Comparison of ENCODE assay signal across 21 cellular contexts in the genomic region with DNA sequence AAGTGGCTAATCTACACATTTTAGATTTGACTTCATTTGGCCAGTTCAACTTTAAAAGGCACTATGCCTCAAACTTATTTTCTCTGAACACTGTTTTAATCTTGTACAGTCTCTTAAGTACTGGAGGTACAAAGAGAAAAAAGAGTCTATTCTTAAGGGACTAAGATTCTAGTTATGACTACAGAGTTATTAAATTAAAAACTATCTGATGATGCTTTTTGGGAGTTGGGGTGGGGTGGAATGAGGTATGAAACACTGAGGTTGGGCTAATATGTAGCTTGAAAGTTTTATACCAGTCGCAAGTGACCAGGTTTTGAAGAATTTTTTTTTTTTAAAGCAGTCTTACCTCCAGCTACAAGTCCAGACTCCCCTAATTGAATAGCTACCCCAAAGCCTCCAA.
"Had no signal": no experiment of that assay in that cellular context is flagged by ENCODE, and none has a peak within 500 bp of the region (broad histone marks: within the 10 kb centered on the region; RNA-seq: fewer than 3 reads in every experiment).

No MANE protein-coding gene starts in this region.

- H3K36me3 Mint-ChIP-seq: mesothelial cell of epicardium, natural killer cell had no signal

- H3K27ac ChIP-seq: esophagus squamous epithelium, gastroesophageal sphincter, left ventricle myocardium inferior, lower lobe of right lung, neural progenitor cell, ovary, right atrium auricular region, sigmoid colon, skin epidermis, suprapubic skin, thyroid gland, upper lobe of left lung, uterus had no signal

- H3K4me3 Mint-ChIP-seq: memory B cell, mesothelial cell of epicardium, natural killer cell, neural progenitor cell had no signal

- ATAC-seq: gastroesophageal sphincter; left cardiac atrium; lower lobe of right lung; natural killer cell; stimulated activated naive CD8-positive, alpha-beta T cell treated with anti-CD3 and anti-CD28 coated beads, Interleukin-15, Interleukin-2, amounts not matched to agents 100 U/mL and 50 U/mL, for 24 hours had no signal

- H3K4me1 Mint-ChIP-seq: mesothelial cell of epicardium, neural progenitor cell had no signal

- H3K9me3 Mint-ChIP-seq: memory B cell, natural killer cell, neural progenitor cell had no signal

- H3K27ac Mint-ChIP-seq: memory B cell, mesothelial cell of epicardium, natural killer cell, neural progenitor cell had no signal

- DNase-seq: esophagus squamous epithelium; foreskin fibroblast; kidney; left cardiac atrium; left ventricle myocardium inferior; lower lobe of right lung; natural killer cell; nucleus accumbens; ovary; sigmoid colon; stimulated activated naive CD8-positive, alpha-beta T cell treated with anti-CD3 and anti-CD28 coated beads, Interleukin-15, Interleukin-2, amounts not matched to agents 100 U/mL and 50 U/mL, for 24 hours; thyroid gland; upper lobe of left lung; uterus had no signal

- H3K27me3 ChIP-seq: esophagus squamous epithelium, gastroesophageal sphincter, neural progenitor cell, ovary, right atrium auricular region, sigmoid colon, suprapubic skin, thyroid gland, upper lobe of left lung, uterus had no signal

- H3K4me1 ChIP-seq: esophagus squamous epithelium, lower lobe of right lung, right atrium auricular region, sigmoid colon, suprapubic skin, thyroid gland, uterus had no signal

- H3K36me3 ChIP-seq: gastroesophageal sphincter, left ventricle myocardium inferior, lower lobe of right lung, neural progenitor cell, ovary, right atrium auricular region, sigmoid colon, suprapubic skin, thyroid gland, upper lobe of left lung, uterus had no signal

- H3K9me3 ChIP-seq: esophagus squamous epithelium, gastroesophageal sphincter, left ventricle myocardium inferior, lower lobe of right lung, ovary, right atrium auricular region, sigmoid colon, suprapubic skin, thyroid gland, upper lobe of left lung, uterus had no signal

- H3K4me3 ChIP-seq: esophagus squamous epithelium, gastroesophageal sphincter, left ventricle myocardium inferior, lower lobe of right lung, neural progenitor cell, ovary, right atrium auricular region, sigmoid colon, skin epidermis, suprapubic skin, thyroid gland, upper lobe of left lung, uterus had no signal

- H3K27me3 Mint-ChIP-seq: memory B cell had no signal
